31 cellular contexts compared by ENCODE assay signal in the genomic region with DNA sequence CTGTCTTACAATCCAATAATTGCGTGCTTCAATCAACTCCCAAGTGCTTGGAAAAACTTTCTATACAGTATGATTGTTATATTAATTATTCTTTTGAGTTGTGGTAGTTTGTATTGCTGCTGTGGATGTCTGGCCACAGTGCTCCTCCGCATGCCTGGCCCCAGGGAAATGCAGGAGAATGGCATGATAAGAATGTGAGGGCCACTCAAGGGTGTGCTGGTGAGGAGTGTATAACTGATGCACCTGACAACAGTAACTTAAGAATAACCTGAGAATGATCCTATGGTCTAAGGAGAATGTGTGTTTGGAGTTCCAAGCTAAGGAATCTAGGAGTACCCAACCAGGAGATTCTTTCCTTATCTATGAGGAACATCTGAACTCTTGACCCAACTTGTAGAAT.
"Had no signal": no experiment of that assay in that cellular context is flagged by ENCODE, and none has a peak within 500 bp of the region (broad histone marks: within the 10 kb centered on the region; RNA-seq: fewer than 3 reads in every experiment).

No MANE protein-coding gene starts in this region.

- H3K4me1 Mint-ChIP-seq: activated CD4-positive, alpha-beta T cell treated with anti-CD3 and anti-CD28 coated beads for 36 hours; activated CD4-positive, alpha-beta T cell treated with anti-CD3 and anti-CD28 coated beads, Interleukin-2, amount 10 ng/mL, durations not matched to agents 7 days and 5 days; activated naive CD4-positive, alpha-beta T cell treated with anti-CD3 and anti-CD28 coated beads, Interleukin-2, amount 50 U/mL, for 24 hours; activated naive CD8-positive, alpha-beta T cell treated with anti-CD3 and anti-CD28 coated beads, Interleukin-2, amount 10 ng/mL, durations not matched to agents 7 days and 5 days had no signal

- H3K36me3 Mint-ChIP-seq: activated naive CD4-positive, alpha-beta T cell treated with anti-CD3 and anti-CD28 coated beads, Interleukin-2, amount 50 U/mL, for 24 hours; activated naive CD8-positive, alpha-beta T cell treated with anti-CD3 and anti-CD28 coated beads, Interleukin-2, amount 10 ng/mL, durations not matched to agents 7 days and 5 days had no signal

- H3K9me3 ChIP-seq: ascending aorta, SJCRH30 had no signal

- H3K27me3 ChIP-seq: ascending aorta, SJCRH30 had no signal

- DNase-seq: activated CD4-positive, alpha-beta T cell treated with anti-CD3 and anti-CD28 coated beads for 36 hours; activated CD4-positive, alpha-beta T cell treated with anti-CD3 and anti-CD28 coated beads, Interleukin-2, amount 10 ng/mL, durations not matched to agents 7 days and 5 days; activated CD4-positive, alpha-beta T cell treated with anti-CD3 and anti-CD28 coated beads, Interleukin-2, amount 50 U/mL, for 48 hours; activated CD8-positive, alpha-beta T cell treated with anti-CD3 and anti-CD28 coated beads, Interleukin-2, amount 10 ng/mL, durations not matched to agents 7 days and 5 days; activated gamma-delta T cell; activated naive CD4-positive, alpha-beta T cell treated with Interleukin-2 at 50 U/mL for 16 hours; activated naive CD8-positive, alpha-beta T cell treated with anti-CD3 and anti-CD28 coated beads, Interleukin-2, amount 10 ng/mL, durations not matched to agents 7 days and 5 days; activated T-cell treated with anti-CD3 and anti-CD28 coated beads, Interleukin-2, amount 50 U/mL, for 24 hours; amygdala; MM.1S; NCI-H1092 treated with DMSO at 0.1 percent for 48 hours; NCI-H1417; NCI-H146; NCI-H187; NCI-H2029 treated with DMSO at 0.1 percent for 48 hours; NCI-H2107; NCI-H2171; NCI-H510A; NCI-H526; NCI-H748 treated with DMSO at 0.1 percent for 48 hours; NK-92 treated with Interleukin-12 subunit alpha and Interleukin-12 subunit beta, amount 100 ng/mL, for 24 hours; PC-9; SHP77; SJCRH30; T1000; WERI-Rb-1 had no signal

- H3K4me3 Mint-ChIP-seq: activated CD4-positive, alpha-beta T cell treated with anti-CD3 and anti-CD28 coated beads for 36 hours; activated CD4-positive, alpha-beta T cell treated with anti-CD3 and anti-CD28 coated beads, Interleukin-2, amount 10 ng/mL, durations not matched to agents 7 days and 5 days; activated CD8-positive, alpha-beta T cell treated with anti-CD3 and anti-CD28 coated beads, Interleukin-2, amount 10 ng/mL, durations not matched to agents 7 days and 5 days; activated naive CD4-positive, alpha-beta T cell treated with anti-CD3 and anti-CD28 coated beads, Interleukin-2, amount 50 U/mL, for 24 hours; activated naive CD8-positive, alpha-beta T cell treated with anti-CD3 and anti-CD28 coated beads, Interleukin-2, amount 10 ng/mL, durations not matched to agents 7 days and 5 days; activated T-cell treated with anti-CD3 and anti-CD28 coated beads, Interleukin-2, amount 50 U/mL, for 24 hours had no signal

- H3K27me3 Mint-ChIP-seq: activated CD4-positive, alpha-beta T cell treated with anti-CD3 and anti-CD28 coated beads for 36 hours; activated T-cell treated with anti-CD3 and anti-CD28 coated beads, Interleukin-2, amount 50 U/mL, for 24 hours had no signal

- H3K36me3 ChIP-seq: ascending aorta, SJCRH30, WERI-Rb-1 had no signal

- H3K4me3 ChIP-seq: ascending aorta, PC-9, SJCRH30, SK-N-MC had no signal

- H3K9ac ChIP-seq: KMS-11 had no signal

- H3K4me1 ChIP-seq: ascending aorta, SJCRH30 had no signal

- H3K9me3 Mint-ChIP-seq: activated CD4-positive, alpha-beta T cell treated with anti-CD3 and anti-CD28 coated beads, Interleukin-2, amount 10 ng/mL, durations not matched to agents 7 days and 5 days; activated naive CD4-positive, alpha-beta T cell treated with anti-CD3 and anti-CD28 coated beads, Interleukin-2, amount 50 U/mL, for 24 hours; activated naive CD8-positive, alpha-beta T cell treated with anti-CD3 and anti-CD28 coated beads, Interleukin-2, amount 10 ng/mL, durations not matched to agents 7 days and 5 days; activated T-cell treated with anti-CD3 and anti-CD28 coated beads, Interleukin-2, amount 50 U/mL, for 24 hours; activated T-helper 2 cell treated with anti-CD3 and anti-CD28 coated beads, Interferon-gamma antibody, Interleukin-2, Interleukin-4, amounts not matched to agents 10 μg/mL and 5 μg/mL and 100 μg/mL, durations not matched to agents 14 hours and 24 hours and 36 hours had no signal

- ATAC-seq: activated CD4-positive, alpha-beta T cell treated with anti-CD3 and anti-CD28 coated beads for 36 hours; activated CD8-positive, alpha-beta T cell treated with anti-CD3 and anti-CD28 coated beads, Interleukin-2, amount 10 ng/mL, durations not matched to agents 7 days and 5 days had no signal

- H3K4me2 ChIP-seq: KMS-11, PC-9 had no signal

- H3K27ac ChIP-seq: ascending aorta, KMS-11, PC-9, SJCRH30, SK-N-MC, WERI-Rb-1 had no signal

- H3K27ac Mint-ChIP-seq: activated CD4-positive, alpha-beta T cell treated with anti-CD3 and anti-CD28 coated beads for 36 hours; activated CD4-positive, alpha-beta T cell treated with anti-CD3 and anti-CD28 coated beads, Interleukin-2, amount 10 ng/mL, durations not matched to agents 7 days and 5 days; activated CD8-positive, alpha-beta T cell treated with anti-CD3 and anti-CD28 coated beads, Interleukin-2, amount 10 ng/mL, durations not matched to agents 7 days and 5 days; activated naive CD4-positive, alpha-beta T cell treated with anti-CD3 and anti-CD28 coated beads, Interleukin-2, amount 50 U/mL, for 24 hours; activated naive CD8-positive, alpha-beta T cell treated with anti-CD3 and anti-CD28 coated beads, Interleukin-2, amount 10 ng/mL, durations not matched to agents 7 days and 5 days; activated T-cell treated with anti-CD3 and anti-CD28 coated beads, Interleukin-2, amount 50 U/mL, for 24 hours; activated T-helper 2 cell treated with anti-CD3 and anti-CD28 coated beads, Interferon-gamma antibody, Interleukin-2, Interleukin-4, amounts not matched to agents 10 μg/mL and 5 μg/mL and 100 μg/mL, durations not matched to agents 14 hours and 24 hours and 36 hours had no signal
